Comparison of ENCODE assay signal across 26 cellular contexts in the genomic region with DNA sequence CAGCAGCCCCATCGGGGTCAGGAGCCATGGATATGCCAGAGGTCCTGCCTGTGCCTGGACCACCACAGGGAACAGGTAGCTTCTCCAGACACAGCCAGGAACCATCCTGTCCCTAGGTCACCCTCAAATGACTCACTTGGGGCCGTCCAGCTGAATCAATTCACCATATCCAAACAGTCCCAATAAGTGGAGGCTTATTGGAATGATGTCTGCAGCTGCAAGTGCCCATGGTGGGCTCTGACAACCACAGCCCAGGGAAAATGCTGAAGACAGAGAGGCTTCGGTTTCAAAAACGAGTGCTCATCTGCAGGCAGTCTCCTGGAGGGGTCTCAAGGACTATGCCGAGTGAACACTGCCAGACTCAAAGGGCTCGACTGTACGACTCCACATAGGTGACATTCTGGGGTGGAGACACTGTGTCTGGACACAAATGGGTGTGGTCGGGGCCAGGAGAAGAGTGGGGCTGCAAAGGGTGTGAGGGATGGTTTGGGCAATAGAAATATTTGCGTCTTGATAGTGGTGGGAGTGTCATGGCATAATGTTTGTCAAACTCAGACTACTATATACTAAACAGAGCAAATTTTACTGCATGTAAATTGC.
"Had no signal": no experiment of that assay in that cellular context is flagged by ENCODE, and none has a peak within 500 bp of the region (broad histone marks: within the 10 kb centered on the region; RNA-seq: fewer than 3 reads in every experiment).

No MANE protein-coding gene starts in this region.

- FAIRE-seq: small intestine had no signal

- H3K36me3 Mint-ChIP-seq: activated naive CD8-positive, alpha-beta T cell treated with anti-CD3 and anti-CD28 coated beads for 36 hours; natural killer cell treated with Interleukin-12 subunit alpha and Interleukin-12 subunit beta and Interleukin-15 and Interleukin-18, amount 100 ng/mL, for 72 hours had no signal

- H3K36me3 ChIP-seq: gastrocnemius medialis, thyroid gland had no signal

- H3K27ac ChIP-seq: adrenal gland, body of pancreas, gastrocnemius medialis had no signal

- H3K9me3 ChIP-seq: adrenal gland, body of pancreas, gastrocnemius medialis, thyroid gland had no signal

- H3K4me1 Mint-ChIP-seq: activated CD4-positive, alpha-beta T cell treated with anti-CD3 and anti-CD28 coated beads for 36 hours; stimulated activated memory B cell treated with anti-CD40 and anti-IgM and Interleukin-4, amounts not matched to agents 10 μg/mL and 1 μg/mL and 100 μg/mL, for 72 hours; stimulated activated naive CD8-positive, alpha-beta T cell treated with anti-CD3 and anti-CD28 coated beads, Interleukin-15, amount 100 ng/mL, for 72 hours had no signal

- DNase-seq: activated CD4-positive, alpha-beta T cell treated with anti-CD3 and anti-CD28 coated beads for 36 hours; activated CD4-positive, CD25-positive, alpha-beta regulatory T cell; activated naive CD4-positive, alpha-beta T cell treated with anti-CD3 and anti-CD28 coated beads for 36 hours; activated naive CD8-positive, alpha-beta T cell treated with anti-CD3 and anti-CD28 coated beads for 36 hours; activated T-cell treated with anti-CD3 and anti-CD28 coated beads for 4 hours; activated T-cell treated with anti-CD3 and anti-CD28 coated beads, Interleukin-2, amount 50 U/mL, for 72 hours; aorta; cortex of kidney; effector memory CD8-positive, alpha-beta T cell; erythroblast; gastrocnemius medialis; glutamatergic neuron; islet precursor cell; left cardiac atrium; small intestine; stimulated activated CD4-positive, alpha-beta T cell treated with anti-CD3 and anti-CD28 coated beads, Interleukin-1b, Interleukin-23, amount 100 ng/mL, for 48 hours; stimulated activated CD4-positive, alpha-beta T cell treated with anti-CD3 and anti-CD28 coated beads, Interleukin-4, amount 100 ng/mL, for 4 hours; stimulated activated CD8-positive, alpha-beta memory T cell treated with anti-CD3 and anti-CD28 coated beads, Interleukin-4, amount 100 ng/mL, for 48 hours; stimulated activated naive CD8-positive, alpha-beta T cell treated with anti-CD3 and anti-CD28 coated beads, Interleukin-15, amount 100 ng/mL, for 72 hours; T-helper 1 cell; thyroid gland had no signal

- H3K27ac Mint-ChIP-seq: activated CD4-positive, alpha-beta T cell treated with anti-CD3 and anti-CD28 coated beads for 36 hours; activated naive CD4-positive, alpha-beta T cell treated with anti-CD3 and anti-CD28 coated beads for 36 hours; activated naive CD8-positive, alpha-beta T cell treated with anti-CD3 and anti-CD28 coated beads for 36 hours; activated T-cell treated with anti-CD3 and anti-CD28 coated beads, Interleukin-2, amount 50 U/mL, for 72 hours; effector memory CD8-positive, alpha-beta T cell; natural killer cell treated with Interleukin-12 subunit alpha and Interleukin-12 subunit beta and Interleukin-15 and Interleukin-18, amount 100 ng/mL, for 72 hours; stimulated activated memory B cell treated with anti-CD40 and anti-IgM and Interleukin-4, amounts not matched to agents 10 μg/mL and 1 μg/mL and 100 μg/mL, for 72 hours; stimulated activated naive CD8-positive, alpha-beta T cell treated with anti-CD3 and anti-CD28 coated beads, Interleukin-15, amount 100 ng/mL, for 72 hours; T-helper 2 cell treated with Interferon-gamma antibody and Interleukin-4, amounts not matched to agents 5 μg/mL and 100 μg/mL, for 36 hours had no signal

- H3K27me3 ChIP-seq: adrenal gland, body of pancreas, gastrocnemius medialis, thyroid gland had no signal

- H3K4me3 ChIP-seq: adrenal gland, body of pancreas, gastrocnemius medialis, thyroid gland had no signal

- H3K9me3 Mint-ChIP-seq: activated naive CD4-positive, alpha-beta T cell treated with anti-CD3 and anti-CD28 coated beads for 36 hours; activated naive CD8-positive, alpha-beta T cell treated with anti-CD3 and anti-CD28 coated beads for 36 hours; activated T-cell treated with anti-CD3 and anti-CD28 coated beads, Interleukin-2, amount 50 U/mL, for 72 hours; natural killer cell treated with Interleukin-12 subunit alpha and Interleukin-12 subunit beta and Interleukin-15 and Interleukin-18, amount 100 ng/mL, for 72 hours; stimulated activated memory B cell treated with anti-CD40 and anti-IgM and Interleukin-4, amounts not matched to agents 10 μg/mL and 1 μg/mL and 100 μg/mL, for 72 hours; stimulated activated naive CD8-positive, alpha-beta T cell treated with anti-CD3 and anti-CD28 coated beads, Interleukin-15, amount 100 ng/mL, for 72 hours; T-helper 2 cell treated with Interferon-gamma antibody and Interleukin-4, amounts not matched to agents 5 μg/mL and 100 μg/mL, for 36 hours had no signal

- H3K27me3 Mint-ChIP-seq: stimulated activated memory B cell treated with anti-CD40 and anti-IgM and Interleukin-4, amounts not matched to agents 10 μg/mL and 1 μg/mL and 100 μg/mL, for 72 hours had no signal

- H3K4me3 Mint-ChIP-seq: activated CD4-positive, alpha-beta T cell treated with anti-CD3 and anti-CD28 coated beads for 36 hours; activated naive CD4-positive, alpha-beta T cell treated with anti-CD3 and anti-CD28 coated beads for 36 hours; activated naive CD8-positive, alpha-beta T cell treated with anti-CD3 and anti-CD28 coated beads for 36 hours; activated T-cell treated with anti-CD3 and anti-CD28 coated beads, Interleukin-2, amount 50 U/mL, for 72 hours; effector memory CD8-positive, alpha-beta T cell; natural killer cell treated with Interleukin-12 subunit alpha and Interleukin-12 subunit beta and Interleukin-15 and Interleukin-18, amount 100 ng/mL, for 72 hours; stimulated activated memory B cell treated with anti-CD40 and anti-IgM and Interleukin-4, amounts not matched to agents 10 μg/mL and 1 μg/mL and 100 μg/mL, for 72 hours; stimulated activated naive CD8-positive, alpha-beta T cell treated with anti-CD3 and anti-CD28 coated beads, Interleukin-15, amount 100 ng/mL, for 72 hours; T-helper 2 cell treated with Interferon-gamma antibody and Interleukin-4, amounts not matched to agents 5 μg/mL and 100 μg/mL, for 36 hours had no signal
